In genomic region chr21:45615145-45615711, GRCh38 we compare ENCODE assay signal across 8 cellular contexts.
A peak's percentile ranks its signal among the peaks of the same experiment; 100 is the strongest.
DNase-seq lines count a peak whose midpoint lies in the region; ATAC-seq and TF ChIP-seq lines count a peak whose summit lies in the region.

No MANE protein-coding gene starts in this region.

- DNase-seq in T-helper 2 cell treated with Interferon-gamma antibody and Interleukin-4, amounts not matched to agents 5 μg/mL and 100 μg/mL, for 36 hours (ENCODE audit: low spot score) = peak; percentile 80
- DNase-seq in astrocyte of the spinal cord (ENCODE audit: low read depth, low spot score) (peak; percentile 57), NCI-H128 (lab: John Stamatoyannopoulos, UW; ENCODE audit: unreplicated experiment) (no peak), NCI-H1436 treated with DMSO at 0.1 percent for 48 hours (lab: John Stamatoyannopoulos, UW) (no peak), germinal center (ENCODE audit: low spot score) (no peak)
- peak; percentile 63 to 71 (median 63) for DNase-seq in stimulated activated CD4-positive, alpha-beta T cell treated with anti-CD3 and anti-CD28 coated beads, Interleukin-12 subunit alpha, Interleukin-12 subunit beta, amount 100 ng/mL, for 48 hours (ENCODE audit: low read depth in 2 of 3, low spot score in 1 of 3)

- H3K4me1 Mint-ChIP-seq in T-helper 2 cell treated with Interferon-gamma antibody and Interleukin-4, amounts not matched to agents 5 μg/mL and 100 μg/mL, for 36 hours (ENCODE audit: low read depth) = peaks cover 12% of the 10 kb centered on the region

- H3K4me3 Mint-ChIP-seq in T-helper 2 cell treated with Interferon-gamma antibody and Interleukin-4, amounts not matched to agents 5 μg/mL and 100 μg/mL, for 36 hours = peak overlapping the region; percentile 72

- peaks cover 27% of the 10 kb centered on the region for H3K27me3 Mint-ChIP-seq in T-helper 2 cell treated with Interferon-gamma antibody and Interleukin-4, amounts not matched to agents 5 μg/mL and 100 μg/mL, for 36 hours (ENCODE audit: low read depth)

- no peaks in the 10 kb centered on the region for H3K36me3 Mint-ChIP-seq in T-helper 2 cell treated with Interferon-gamma antibody and Interleukin-4, amounts not matched to agents 5 μg/mL and 100 μg/mL, for 36 hours (ENCODE audit: low read depth)

- H3K27ac Mint-ChIP-seq in T-helper 2 cell treated with Interferon-gamma antibody and Interleukin-4, amounts not matched to agents 5 μg/mL and 100 μg/mL, for 36 hours = peak overlapping the region; percentile 9

- no peak for TF ChIP-seq CTCF in astrocyte of the spinal cord (IDR thresholded peaks at IDR 0.05; ENCODE audit: low read depth, low read length)

- H3K9me3 Mint-ChIP-seq in T-helper 2 cell treated with Interferon-gamma antibody and Interleukin-4, amounts not matched to agents 5 μg/mL and 100 μg/mL, for 36 hours = no peaks in the 10 kb centered on the region

- in situ Hi-C loops in astrocyte of the spinal cord (cut with HindIII; ENCODE audit: low sequenced_read_pairs) = no loop called here

- no peak overlapping the region for H3K4me3 ChIP-seq in astrocyte of the spinal cord (ENCODE audit: low read depth, low read length)

- ATAC-seq in GM21529 (IDR thresholded peaks at IDR 0.05; ENCODE audit: unreplicated experiment) (peak; percentile 64), GM18909 (IDR thresholded peaks at IDR 0.05; ENCODE audit: poor library complexity, unreplicated experiment) (no peak)

Comparison
In these comparisons a context has a peak if more than half of its experiments do, and no peak if none do; other contexts are left out.
1. DNase-seq: peak in T-helper 2 cell treated with Interferon-gamma antibody and Interleukin-4, amounts not matched to agents 5 μg/mL and 100 μg/mL, for 36 hours (single experiment), astrocyte of the spinal cord (single experiment) and stimulated activated CD4-positive, alpha-beta T cell treated with anti-CD3 and anti-CD28 coated beads, Interleukin-12 subunit alpha, Interleukin-12 subunit beta, amount 100 ng/mL, for 48 hours (3 of 3); none in NCI-H128 (single experiment), NCI-H1436 treated with DMSO at 0.1 percent for 48 hours (single experiment) and germinal center (single experiment).